9 cellular contexts compared by ENCODE assay signal in genomic region chr3:141796436-141797166, GRCh38. TPM values are rescaled to one million over a fixed set of nuclear protein-coding genes. Genes with fewer than 3 reads are reported as not detected.
DNase-seq lines count a peak whose midpoint lies in the region; ATAC-seq, FAIRE-seq and TF ChIP-seq lines count a peak whose summit lies in the region.
"Had no signal": no experiment of that assay in that cellular context is flagged by ENCODE, and none has a peak within 500 bp of the region (broad histone marks: within the 10 kb centered on the region; RNA-seq: fewer than 3 reads in every experiment).

No MANE protein-coding gene starts in this region.

- no peak for TF ChIP-seq EP300 in K562 (IDR thresholded peaks at IDR 0.05; ENCODE audit: low read length)

- peaks cover 8 to 20% of the 10 kb centered on the region in 2 experiments; a peak in 4 of 5 replicates for H3K4me1 ChIP-seq in K562 (replicated peaks in 1 of 2; ENCODE audit: control insufficient read depth in 2 of 2, insufficient read depth in 2 of 2, low read length in 2 of 2)

- BruUV-seq in K562 (replicated peaks; lab: Mats Ljungman, UMichigan) = no TSS peak

- H3K4me2 ChIP-seq in K562 (ENCODE audit: insufficient read depth, low read length) = no peak overlapping the region

- DNase-seq in T-helper 9 cell (peak; percentile 19), K562 (ENCODE audit: extremely low read depth in 1 of 4, low spot score in 3 of 4) (no peak), mucosa of gallbladder (ENCODE audit: low spot score) (peak; percentile 56), DMS79 treated with DMSO at 0.1 percent for 48 hours (lab: John Stamatoyannopoulos, UW) (no peak), NCI-H510A (lab: John Stamatoyannopoulos, UW) (no peak)
- peak; percentile 31 to 50 for DNase-seq in stimulated activated CD8-positive, alpha-beta memory T cell treated with anti-CD3 and anti-CD28 coated beads, Interleukin-7, amount 100 ng/mL, for 1 hour (ENCODE audit: low read depth in 2 of 2)

- POLR2A ChIA-PET in K562 (lab: Yijun Ruan, JAX) = no interaction called here

- no peak overlapping the region for H3K27ac ChIP-seq in K562 (ENCODE audit: extremely low read depth, low read depth, low read length)

- peak overlapping the region; percentile 53 for H2AFZ ChIP-seq in K562 (ENCODE audit: low read depth, low read length)

- no peaks in the 10 kb centered on the region for H3K27me3 ChIP-seq in K562 (ENCODE audit: control insufficient read depth in 2 of 2, insufficient read depth in 2 of 2, low read length in 2 of 2)

- H4K20me1 ChIP-seq in K562 (replicated peaks; ENCODE audit: control insufficient read depth, insufficient read depth, low read length) = no peaks in the 10 kb centered on the region

- 63% methylated on average over 15 of the region's 15 CpGs for WGBS in K562 (ENCODE audit: insufficient coverage, low coverage, missing lambda C conversion rate)

- H3K4me3 ChIP-seq in K562 = no peak overlapping the region

- no peaks in the 10 kb centered on the region for H3K36me3 ChIP-seq in K562 (ENCODE audit: control insufficient read depth, insufficient read depth, low read length)

- TF ChIP-seq POLR2A in K562 (conservative IDR thresholded peaks at IDR 0.05) = no peak

- H3K79me2 ChIP-seq in K562 (ENCODE audit: control insufficient read depth, insufficient read depth, low read length) = no peaks in the 10 kb centered on the region

- H3K9ac ChIP-seq in K562 (ENCODE audit: insufficient read depth in 1 of 2, low read depth in 2 of 2, low read length in 2 of 2) = peak overlapping the region in 1 of 2 experiments; percentile 69; a peak in 1 of 4 replicates

- intact Hi-C loops in K562 (cut with micrococcal nuclease) = no loop called here

- H3K9me3 ChIP-seq in K562 (replicated peaks; ENCODE audit: control insufficient read depth, insufficient read depth, low read depth, low read length) = no peaks in the 10 kb centered on the region

- no peaks in the 10 kb centered on the region for H3K9me1 ChIP-seq in K562 (ENCODE audit: control insufficient read depth, insufficient read depth, low read length)

- CTCF ChIA-PET in K562 (lab: Yijun Ruan, JAX; ENCODE audit: low intra/inter-chr PET ratio) = no interaction called here

- in situ Hi-C loops in K562 (cut with MboI) = no loop called here

- ATAC-seq in GM18858 (IDR thresholded peaks at IDR 0.05; ENCODE audit: unreplicated experiment) = peak; percentile 96
- ATAC-seq in HG03064 (IDR thresholded peaks at IDR 0.05; ENCODE audit: low read depth, unreplicated experiment) = peak; percentile 94
- ATAC-seq in K562 = no peak

- no peak for FAIRE-seq in K562 (lab: Jason Lieb, UNC)

- no peak for TF ChIP-seq RAD21 in K562 (CRISPR knock-in tag; conservative IDR thresholded peaks at IDR 0.05 in 1 of 2, IDR thresholded peaks at IDR 0.05 in 1 of 2)

- no peak for TF ChIP-seq CTCF in K562 (IDR thresholded peaks at IDR 0.05 in 2 of 3, conservative IDR thresholded peaks at IDR 0.05 in 1 of 3; ENCODE audit: insufficient read depth in 2 of 3, low read depth in 1 of 3, low read length in 3 of 3)

TF ChIP-seq in K562, 482 proteins besides CTCF, POLR2A, EP300 and RAD21 (continues in another document):
- TF ChIP-seq RREB1 (CRISPR knock-in tag; IDR thresholded peaks at IDR 0.05) (no peak), BDP1 (IDR thresholded peaks at IDR 0.05; ENCODE audit: insufficient read depth, insufficient read length) (no peak), PRPF4 (IDR thresholded peaks at IDR 0.05; ENCODE audit: insufficient read depth, low read depth, low read length, poor library complexity, severe bottlenecking) (no peak), KAT7 (CRISPR knock-in tag; IDR thresholded peaks at IDR 0.05; ENCODE audit: borderline replicate concordance) (no peak)

RNA-seq across cellular contexts. Expression of gene GRK7, which starts 33.4 kb away (rescaled TPM):
- total RNA-seq in K562 (2011; cell fraction: chromatin; rRNA removed; ENCODE audit: low replicate concordance) = not detected in 2 replicates
- total RNA-seq in K562 (2011; cell fraction: nucleolus; rRNA removed) = 0.17 TPM in 1 of 2 replicates, not detected in the other
- total RNA-seq in K562 (2011; cell fraction: nucleoplasm; rRNA removed) = not detected in 2 replicates
- not detected in 2 replicates for total RNA-seq in K562 (2014; rRNA removed)
- total RNA-seq in K562 (2014; rRNA removed; fragmentation: Illumina TruSeq; extraction: Trizol) = 0.04 TPM in 1 of 2 replicates, not detected in the other
- 0.08 TPM in 1 of 2 replicates, not detected in the other for total RNA-seq in K562 (2015; rRNA removed; fragmentation: Illumina TruSeq; extraction: Trizol)
- total RNA-seq in K562 (2021) = 0.04 TPM in 1 of 2 replicates, not detected in the other
- polyA plus RNA-seq in K562 (2011; rRNA removed) = not detected in 2 replicates
- not detected in 2 replicates for polyA plus RNA-seq in K562 (2011; cell fraction: cytosol; rRNA removed)
- polyA plus RNA-seq in K562 (2011; cell fraction: nucleus; rRNA removed) = 0.07 TPM in 1 of 2 replicates, not detected in the other
- 0.04 TPM in 1 of 2 replicates, not detected in the other for polyA plus RNA-seq in K562 (2012)
- 0.07 TPM in 1 of 2 replicates, not detected in the other for polyA plus RNA-seq in K562 (2014; fragmentation: Illumina TruSeq; extraction: Trizol)
- under 1 TPM; 0.01 TPM for polyA plus RNA-seq in K562 (2014; fragmentation: Nextera tagmentation; extraction: Ambion mirVana)
- polyA plus RNA-seq in K562 (2014; rRNA removed) = 0.04 and 0.08 TPM in 2 replicates
- polyA minus RNA-seq in K562 (2011; rRNA and poly(A)+ RNA removed) = 0.06 TPM in 1 of 2 replicates, not detected in the other
- not detected in 2 replicates for polyA minus RNA-seq in K562 (2011; cell fraction: cytosol; rRNA and poly(A)+ RNA removed)
- polyA minus RNA-seq in K562 (2011; cell fraction: nucleus; rRNA and poly(A)+ RNA removed) = not detected in 2 replicates
- not detected for total RNA-seq in mucosa of gallbladder
- total RNA-seq: T-helper 2 cell treated with Interferon-gamma antibody and Interleukin-4, amounts not matched to agents 100 ng/mL and 5 ng/mL, for 36 hours had no signal

RNA-seq across cellular contexts. Expression of gene RNF7, which starts 58.5 kb away (rescaled TPM):
- total RNA-seq in K562 (2011; cell fraction: chromatin; rRNA removed; ENCODE audit: low replicate concordance) = 14.2 and 22.7 TPM in 2 replicates
- 17.0 TPM in 2 replicates for total RNA-seq in K562 (2011; cell fraction: nucleolus; rRNA removed)
- total RNA-seq in K562 (2011; cell fraction: nucleoplasm; rRNA removed) = 28.5 and 47.3 TPM in 2 replicates
- 34.7 and 38.8 TPM in 2 replicates for total RNA-seq in K562 (2014; rRNA removed)
- 80.0 and 80.5 TPM in 2 replicates for total RNA-seq in K562 (2014; rRNA removed; fragmentation: Illumina TruSeq; extraction: Trizol)
- 69.1 and 77.9 TPM in 2 replicates for total RNA-seq in K562 (2015; rRNA removed; fragmentation: Illumina TruSeq; extraction: Trizol)
- total RNA-seq in K562 (2021) = 94.5 and 96.7 TPM in 2 replicates
- polyA plus RNA-seq in K562 (2011; rRNA removed) = 74.7 and 111 TPM in 2 replicates
- polyA plus RNA-seq in K562 (2011; cell fraction: cytosol; rRNA removed) = 51.2 and 88.5 TPM in 2 replicates
- polyA plus RNA-seq in K562 (2011; cell fraction: nucleus; rRNA removed) = 23.4 and 45.3 TPM in 2 replicates
- polyA plus RNA-seq in K562 (2012) = 77.6 and 88.6 TPM in 2 replicates
- 65.0 and 68.9 TPM in 2 replicates for polyA plus RNA-seq in K562 (2014; fragmentation: Illumina TruSeq; extraction: Trizol)
- 100 to 1,000 TPM; 112 to 133 TPM for polyA plus RNA-seq in K562 (2014; fragmentation: Nextera tagmentation; extraction: Ambion mirVana)
- polyA plus RNA-seq in K562 (2014; rRNA removed) = 74.5 and 81.9 TPM in 2 replicates
- 23.4 and 27.3 TPM in 2 replicates for polyA minus RNA-seq in K562 (2011; rRNA and poly(A)+ RNA removed)
- 15.2 and 27.5 TPM in 2 replicates for polyA minus RNA-seq in K562 (2011; cell fraction: cytosol; rRNA and poly(A)+ RNA removed)
- 10.0 and 19.7 TPM in 2 replicates for polyA minus RNA-seq in K562 (2011; cell fraction: nucleus; rRNA and poly(A)+ RNA removed)
- total RNA-seq in mucosa of gallbladder = 88.2 TPM

Comparison
In these comparisons a context has a peak if more than half of its experiments do, and no peak if none do; other contexts are left out.
1. DNase-seq: peak in T-helper 9 cell (single experiment), mucosa of gallbladder (single experiment) and stimulated activated CD8-positive, alpha-beta memory T cell treated with anti-CD3 and anti-CD28 coated beads, Interleukin-7, amount 100 ng/mL, for 1 hour (2 of 2); none in K562 (0 of 4), DMS79 treated with DMSO at 0.1 percent for 48 hours (single experiment) and NCI-H510A (single experiment).